18 cellular contexts compared by ENCODE assay signal in the genomic region with DNA sequence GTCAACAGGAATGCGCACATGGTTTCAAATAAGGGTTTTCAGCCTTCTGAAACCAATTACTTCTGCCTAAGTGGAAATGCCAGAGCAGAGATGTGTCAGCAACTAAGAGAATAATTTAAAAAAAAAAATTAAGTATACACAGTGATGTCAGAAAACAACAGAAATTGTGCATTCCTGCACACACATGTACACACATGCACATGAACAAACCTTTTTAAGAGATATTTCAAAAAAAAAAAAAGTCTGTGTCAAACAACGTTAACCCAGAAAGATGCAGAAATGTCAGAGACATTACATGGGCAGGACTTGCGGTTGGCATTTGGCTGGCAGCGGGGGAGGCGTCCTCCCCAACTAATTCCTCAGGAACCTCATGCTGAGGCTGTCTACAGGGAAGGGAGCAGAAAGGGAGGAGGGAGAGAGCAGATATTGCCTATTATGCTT.
DNase-seq lines count a peak whose midpoint lies in the region; ATAC-seq, FAIRE-seq and TF ChIP-seq lines count a peak whose summit lies in the region.
"Had no signal": no experiment of that assay in that cellular context is flagged by ENCODE, and none has a peak within 500 bp of the region (broad histone marks: within the 10 kb centered on the region; RNA-seq: fewer than 3 reads in every experiment).

No MANE protein-coding gene starts in this region.

- FAIRE-seq in astrocyte (lab: Jason Lieb, UNC) = no peak
- FAIRE-seq: A204.1 had no signal

- H3K4me2 ChIP-seq in SK-N-SH = no peak overlapping the region
- H3K4me2 ChIP-seq in astrocyte (ENCODE audit: low read length) = peak overlapping the region; percentile 67

- in situ Hi-C loops in ACHN (cut with HindIII; ENCODE audit: low pct_ligation_motif_present, low pct_unique_long_range_greater_than_20kb, low sequenced_read_pairs) = no loop called here

- no peak overlapping the region for H3K4me3 ChIP-seq in SK-N-SH (ENCODE audit: low read depth in 2 of 2, low read length in 1 of 2)
- peak overlapping the region; percentile 11 for H3K4me3 ChIP-seq in astrocyte (ENCODE audit: insufficient read depth, low read depth, low read length)
- H3K4me3 ChIP-seq: breast epithelium, gastroesophageal sphincter had no signal

- intact Hi-C loops in CD4-positive, alpha-beta T cell (cut with DNase I, micrococcal nuclease) = no loop called here

- H3K27ac ChIP-seq in SK-N-SH (ENCODE audit: low read depth in 2 of 2, low read length in 1 of 2) (no peak overlapping the region), astrocyte (ENCODE audit: low read depth, low read length) (peak overlapping the region; percentile 77)
- H3K27ac ChIP-seq in CD4-positive, alpha-beta T cell (ENCODE audit: low read depth, low read length) = no peak overlapping the region
- H3K27ac ChIP-seq: breast epithelium, gastroesophageal sphincter had no signal

- H3K36me3 ChIP-seq in SK-N-SH (replicated peaks in 1 of 2; ENCODE audit: control insufficient read depth in 1 of 2, insufficient read depth in 2 of 2, low read length in 1 of 2) (no peaks in the 10 kb centered on the region), astrocyte (ENCODE audit: insufficient read depth, low read length) (no peaks in the 10 kb centered on the region)
- H3K36me3 ChIP-seq: breast epithelium, gastroesophageal sphincter had no signal

- peak overlapping the region; percentile 42 for H3K4me3 Mint-ChIP-seq in astrocyte (ENCODE audit: unreplicated experiment)
- H3K4me3 Mint-ChIP-seq in CD4-positive, alpha-beta T cell = no peak overlapping the region
- H3K4me3 Mint-ChIP-seq: type B pancreatic cell had no signal

- H3K9me3 ChIP-seq in SK-N-SH (no peaks in the 10 kb centered on the region), astrocyte (ENCODE audit: insufficient read depth, low read depth, low read length) (no peaks in the 10 kb centered on the region)
- no peaks in the 10 kb centered on the region for H3K9me3 ChIP-seq in CD4-positive, alpha-beta T cell (ENCODE audit: control insufficient read depth, low read length)
- H3K9me3 ChIP-seq: breast epithelium, gastroesophageal sphincter had no signal

- TF ChIP-seq CTCF in SK-N-SH (IDR thresholded peaks at IDR 0.05) (no peak), astrocyte (IDR thresholded peaks at IDR 0.05; ENCODE audit: insufficient read depth, low read depth, low read length) (no peak)
- TF ChIP-seq CTCF in CD4-positive, alpha-beta T cell (IDR thresholded peaks at IDR 0.05) = no peak

- TF ChIP-seq EP300 in SK-N-SH (IDR thresholded peaks at IDR 0.05; ENCODE audit: borderline replicate concordance in 1 of 2, low read depth in 1 of 2, low read length in 1 of 2) = no peak

- no peak for TF ChIP-seq RAD21 in SK-N-SH (IDR thresholded peaks at IDR 0.05; ENCODE audit: low read length)

- H3K27ac Mint-ChIP-seq in astrocyte (ENCODE audit: unreplicated experiment) = peak overlapping the region; percentile 83
- no peak overlapping the region for H3K27ac Mint-ChIP-seq in CD4-positive, alpha-beta T cell
- H3K27ac Mint-ChIP-seq: type B pancreatic cell had no signal

- DNase-seq in SK-N-SH (no peak), astrocyte (ENCODE audit: low read depth) (peak; percentile 81), iPS-NIHi11 (ENCODE audit: low spot score) (peak; percentile 32), NCI-H1092 treated with DMSO at 0.1 percent for 48 hours (lab: John Stamatoyannopoulos, UW) (no peak), ACHN (no peak)
- no peak for DNase-seq in CD4-positive, alpha-beta T cell
- DNase-seq in activated CD4-positive, alpha-beta T cell treated with anti-CD3 and anti-CD28 coated beads for 48 hours = no peak
- DNase-seq: activated naive CD4-positive, alpha-beta T cell; IMR-90; left colon; NCI-H446 treated with DMSO at 0.1 percent for 48 hours; stimulated activated CD4-positive, alpha-beta T cell treated with anti-CD3 and anti-CD28 coated beads, Interleukin-4, amount 100 ng/mL, for 1 hour; SW 1271 had no signal

- POLR2A ChIA-PET in SK-N-SH (lab: Yijun Ruan, JAX) = no interaction called here
- POLR2A ChIA-PET in CD4-positive, alpha-beta T cell (lab: Charles Lee) = no interaction called here

- no peaks in the 10 kb centered on the region for H3K27me3 Mint-ChIP-seq in astrocyte (ENCODE audit: low read depth, unreplicated experiment)
- H3K27me3 Mint-ChIP-seq in CD4-positive, alpha-beta T cell = peaks cover 14% of the 10 kb centered on the region

- H3F3A ChIP-seq in SK-N-SH (replicated peaks; ENCODE audit: insufficient read depth) = peaks cover 6% of the 10 kb centered on the region

- H4K20me1 ChIP-seq in SK-N-SH (ENCODE audit: insufficient read depth) (no peaks in the 10 kb centered on the region), astrocyte (ENCODE audit: insufficient read depth, low read length) (no peaks in the 10 kb centered on the region)

- no peaks in the 10 kb centered on the region for H3K9me3 Mint-ChIP-seq in astrocyte (ENCODE audit: unreplicated experiment)
- no peaks in the 10 kb centered on the region for H3K9me3 Mint-ChIP-seq in CD4-positive, alpha-beta T cell
- H3K9me3 Mint-ChIP-seq: type B pancreatic cell had no signal

- CTCF ChIA-PET in SK-N-SH (lab: Yijun Ruan, JAX) = no interaction called here
- CTCF ChIA-PET in CD4-positive, alpha-beta T cell (lab: Charles Lee) = interaction anchor here (0.7 kb wide), 1 partner anchor 17 kb away, joined by 3 read pairs; no protein-coding TSS in a partner anchor

- H2AFZ ChIP-seq in SK-N-SH (ENCODE audit: low read depth) (no peak overlapping the region), astrocyte (ENCODE audit: low read depth, low read length) (peak overlapping the region; percentile 19)

- peaks cover 54% of the 10 kb centered on the region for H3K4me1 Mint-ChIP-seq in astrocyte (ENCODE audit: low read depth, unreplicated experiment)
- no peaks in the 10 kb centered on the region for H3K4me1 Mint-ChIP-seq in CD4-positive, alpha-beta T cell (ENCODE audit: low read depth)

- no peaks in the 10 kb centered on the region for H3K79me2 ChIP-seq in SK-N-SH (ENCODE audit: insufficient read depth)
- peaks cover 8% of the 10 kb centered on the region for H3K79me2 ChIP-seq in astrocyte (ENCODE audit: insufficient read depth, low read length)

- H3K4me1 ChIP-seq in SK-N-SH (ENCODE audit: control insufficient read depth in 1 of 2, insufficient read depth in 2 of 2, low read depth in 1 of 2, low read length in 1 of 2) = peaks cover 0 to 25% of the 10 kb centered on the region in 2 experiments; a peak in 1 of 4 replicates
- peaks cover 14% of the 10 kb centered on the region for H3K4me1 ChIP-seq in astrocyte (ENCODE audit: insufficient read depth, low read length)
- H3K4me1 ChIP-seq: breast epithelium, gastroesophageal sphincter had no signal

- H3K36me3 Mint-ChIP-seq in astrocyte (ENCODE audit: low read depth, unreplicated experiment) = peaks cover 3% of the 10 kb centered on the region
- H3K36me3 Mint-ChIP-seq in CD4-positive, alpha-beta T cell (ENCODE audit: low read depth) = no peaks in the 10 kb centered on the region
- H3K36me3 Mint-ChIP-seq: type B pancreatic cell had no signal

- H3K27me3 ChIP-seq in SK-N-SH (ENCODE audit: insufficient read depth) (no peaks in the 10 kb centered on the region), astrocyte (ENCODE audit: insufficient read depth, low read length) (no peaks in the 10 kb centered on the region)
- no peaks in the 10 kb centered on the region for H3K27me3 ChIP-seq in CD4-positive, alpha-beta T cell (ENCODE audit: control insufficient read depth, insufficient read depth, low read length)
- H3K27me3 ChIP-seq: breast epithelium had no signal

- H3K9ac ChIP-seq in SK-N-SH = no peak overlapping the region
- peak overlapping the region; percentile 76 for H3K9ac ChIP-seq in astrocyte (ENCODE audit: low read length)

- 86% methylated on average over 5 of the region's 5 CpGs for WGBS in SK-N-SH (ENCODE audit: low lambda C conversion rate)

- ATAC-seq in SK-N-SH treated with all-trans-retinoic acid at 6 μM for 48 hours = peak; percentile 44
- no peak for ATAC-seq in CD4-positive, alpha-beta T cell (ENCODE audit: poor library complexity)
- ATAC-seq: gastroesophageal sphincter had no signal

- no peaks in the 10 kb centered on the region for H3K9me2 ChIP-seq in SK-N-SH

TF ChIP-seq in SK-N-SH treated with all-trans-retinoic acid at 6 μM for 48 hours, 23 proteins besides CTCF, POLR2A, EP300 and RAD21 (continues in another document):
- TF ChIP-seq ZC3H10 (CRISPR knock-in tag; IDR thresholded peaks at IDR 0.05) = no peak

TF ChIP-seq in SK-N-SH, 30 proteins besides CTCF, POLR2A, EP300 and RAD21:
- TF ChIP-seq FOXJ3 (CRISPR knock-in tag; IDR thresholded peaks at IDR 0.05) = no peak
- TF ChIP-seq PBX3 (IDR thresholded peaks at IDR 0.05) = no peak
- TF ChIP-seq SIN3A (IDR thresholded peaks at IDR 0.05; ENCODE audit: borderline replicate concordance, low read depth, low read length) = no peak
- no peak for TF ChIP-seq FOXM1 (IDR thresholded peaks at IDR 0.05; ENCODE audit: low read depth)
- TF ChIP-seq RXRA (IDR thresholded peaks at IDR 0.05; ENCODE audit: borderline replicate concordance, low read depth) = no peak
- TF ChIP-seq FOSL2 (IDR thresholded peaks at IDR 0.05; ENCODE audit: borderline replicate concordance, low read depth) = no peak

Comparison
In these comparisons a context has a peak if more than half of its experiments do, and no peak if none do; other contexts are left out.
1. DNase-seq: peak in astrocyte (single experiment) and iPS-NIHi11 (single experiment); none in SK-N-SH (single experiment), NCI-H1092 treated with DMSO at 0.1 percent for 48 hours (single experiment), CD4-positive, alpha-beta T cell (0 of 10), activated CD4-positive, alpha-beta T cell treated with anti-CD3 and anti-CD28 coated beads for 48 hours (single experiment) and ACHN (single experiment).